17 cellular contexts compared by ENCODE assay signal in genomic region chr14:101774814-101775213, GRCh38. TPM values are rescaled to one million over a fixed set of nuclear protein-coding genes. Genes with fewer than 3 reads are reported as not detected.
A peak's percentile ranks its signal among the peaks of the same experiment; 100 is the strongest.
DNase-seq lines count a peak whose midpoint lies in the region; ATAC-seq and TF ChIP-seq lines count a peak whose summit lies in the region.
"Had no signal": no experiment of that assay in that cellular context is flagged by ENCODE, and none has a peak within 500 bp of the region (broad histone marks: within the 10 kb centered on the region; RNA-seq: fewer than 3 reads in every experiment).

No MANE protein-coding gene starts in this region.

- H2AFZ ChIP-seq in OCI-LY3 (ENCODE audit: low read depth, low read length): no peak overlapping the region

- peak overlapping the region in 4 of 7 donors; percentile 5 to 67 (median 44) for H3K27ac Mint-ChIP-seq in CD4-positive, alpha-beta memory T cell
- H3K27ac Mint-ChIP-seq: activated T-helper 1 cell treated with anti-CD3 and anti-CD28 coated beads, Interleukin-12 subunit alpha, Interleukin-12 subunit beta, Interleukin-2, Interleukin-4 antibody, amounts not matched to agents 30 ng/mL and 10 ng/mL and 1 ng/mL, durations not matched to agents 14 hours and 24 hours and 36 hours had no signal

- no peaks in the 10 kb centered on the region for H3K27me3 Mint-ChIP-seq in CD4-positive, alpha-beta memory T cell

- TF ChIP-seq CTCF in OCI-LY3 (IDR thresholded peaks at IDR 0.05; ENCODE audit: low read depth, low read length): no peak

- no peaks in the 10 kb centered on the region for H3K36me3 ChIP-seq in CD4-positive, alpha-beta memory T cell (ENCODE audit: insufficient read depth, low read length)
- H3K36me3 ChIP-seq in OCI-LY3 (replicated peaks; ENCODE audit: low read depth, low read length): no peaks in the 10 kb centered on the region
- H3K36me3 ChIP-seq: left lung, suprapubic skin had no signal

- H3K79me2 ChIP-seq in OCI-LY3 (ENCODE audit: low read length): no peaks in the 10 kb centered on the region

- ATAC-seq in GM21723 (IDR thresholded peaks at IDR 0.05; ENCODE audit: unreplicated experiment) (peak; percentile 44), HG03432 (IDR thresholded peaks at IDR 0.05; ENCODE audit: unreplicated experiment) (no peak), GM21360 (IDR thresholded peaks at IDR 0.05; ENCODE audit: unreplicated experiment) (no peak), GM18870 (IDR thresholded peaks at IDR 0.05; ENCODE audit: unreplicated experiment) (no peak)

- no peaks in the 10 kb centered on the region for H3K9me3 Mint-ChIP-seq in CD4-positive, alpha-beta memory T cell
- H3K9me3 Mint-ChIP-seq: activated T-helper 1 cell treated with anti-CD3 and anti-CD28 coated beads, Interleukin-12 subunit alpha, Interleukin-12 subunit beta, Interleukin-2, Interleukin-4 antibody, amounts not matched to agents 30 ng/mL and 10 ng/mL and 1 ng/mL, durations not matched to agents 14 hours and 24 hours and 36 hours; naive thymus-derived CD8-positive, alpha-beta T cell had no signal

- peaks cover 16 to 46% (median 32%) of the 10 kb centered on the region in 4 donors for H3K4me1 Mint-ChIP-seq in CD4-positive, alpha-beta memory T cell

- H4K20me1 ChIP-seq in OCI-LY3 (ENCODE audit: insufficient read depth, low read length): peaks cover 1% of the 10 kb centered on the region; the same call in 1 of the 2 replicates

- POLR2A ChIA-PET in CD4-positive, alpha-beta memory T cell (lab: Charles Lee; ENCODE audit: partially characterized antibody): interaction anchor here (1.2 to 2.4 kb wide), 4 partner anchors 35 to 51 kb away, joined by 4 to 10 read pairs (median 4); no protein-coding TSS in a partner anchor

- H3K4me1 ChIP-seq in CD4-positive, alpha-beta memory T cell (ENCODE audit: insufficient read depth, low read length): peaks cover 11% of the 10 kb centered on the region
- H3K4me1 ChIP-seq in OCI-LY3 (ENCODE audit: low read length): peaks cover 29% of the 10 kb centered on the region
- H3K4me1 ChIP-seq: left lung had no signal

- H3K27ac ChIP-seq in CD4-positive, alpha-beta memory T cell (ENCODE audit: low read depth, low read length): no peak overlapping the region
- H3K27ac ChIP-seq in OCI-LY3 (ENCODE audit: low read length): no peak overlapping the region
- H3K27ac ChIP-seq: left lung, SK-N-MC, suprapubic skin had no signal

- H3K36me3 Mint-ChIP-seq in CD4-positive, alpha-beta memory T cell: peaks cover 0 to 3% of the 10 kb centered on the region in 2 donors

- H3K27me3 ChIP-seq in CD4-positive, alpha-beta memory T cell (ENCODE audit: insufficient read depth, low read length): no peaks in the 10 kb centered on the region
- peaks cover 4% of the 10 kb centered on the region; the same call in 1 of the 2 replicates for H3K27me3 ChIP-seq in OCI-LY3 (ENCODE audit: low read depth, low read length)
- H3K27me3 ChIP-seq: suprapubic skin had no signal

- no peaks in the 10 kb centered on the region for H3K9me3 ChIP-seq in CD4-positive, alpha-beta memory T cell (ENCODE audit: control insufficient read depth in 1 of 2, low read length in 2 of 2)
- H3K9me3 ChIP-seq in OCI-LY3 (ENCODE audit: insufficient read depth, low read length): peaks cover 4% of the 10 kb centered on the region; the same call in 1 of the 2 replicates
- H3K9me3 ChIP-seq: left lung, suprapubic skin had no signal

- DNase-seq in CD4-positive, alpha-beta memory T cell: no peak
- DNase-seq in mesenteric fat pad (ENCODE audit: low spot score): peak; percentile 26
- no peak for DNase-seq in NCI-H2081 treated with DMSO at 0.1 percent for 48 hours (lab: John Stamatoyannopoulos, UW)
- DNase-seq: cerebellar nuclear complex; DMS79 treated with DMSO at 0.1 percent for 48 hours; foreskin fibroblast; left lung; naive thymus-derived CD8-positive, alpha-beta T cell; NCI-H1048 had no signal

- CTCF ChIA-PET in CD4-positive, alpha-beta memory T cell (lab: Charles Lee; ENCODE audit: partially characterized antibody): interaction anchor here (1.1 kb wide), 1 partner anchor 67 kb away, joined by 3 read pairs; no protein-coding TSS in a partner anchor

- intact Hi-C loops in CD4-positive, alpha-beta memory T cell (cut with micrococcal nuclease): loop anchor here (5.0 kb wide), 1 partner anchor 102 kb away; no protein-coding TSS in a partner anchor

- peak overlapping the region; percentile 38 for H3K4me2 ChIP-seq in OCI-LY3 (ENCODE audit: low read length)

- H3K4me3 ChIP-seq in CD4-positive, alpha-beta memory T cell (ENCODE audit: low read length in 2 of 2): no peak overlapping the region
- H3K4me3 ChIP-seq in OCI-LY3 (ENCODE audit: low read length): no peak overlapping the region
- H3K4me3 ChIP-seq: left lung, SK-N-MC, suprapubic skin had no signal

- no peak overlapping the region for H3K9ac ChIP-seq in OCI-LY3 (ENCODE audit: low read length)

- no peak overlapping the region for H3K4me3 Mint-ChIP-seq in CD4-positive, alpha-beta memory T cell
- H3K4me3 Mint-ChIP-seq: activated T-helper 1 cell treated with anti-CD3 and anti-CD28 coated beads, Interleukin-12 subunit alpha, Interleukin-12 subunit beta, Interleukin-2, Interleukin-4 antibody, amounts not matched to agents 30 ng/mL and 10 ng/mL and 1 ng/mL, durations not matched to agents 14 hours and 24 hours and 36 hours; naive thymus-derived CD8-positive, alpha-beta T cell had no signal

RNA-seq across cellular contexts. Expression of gene PPP2R5C, which starts 13.3 kb away (rescaled TPM):
- 100 to 1,000 TPM; 584 to 620 TPM for total RNA-seq in CD4-positive, alpha-beta memory T cell
- 100 to 1,000 TPM; 273 to 278 TPM for polyA plus RNA-seq in CD4-positive, alpha-beta memory T cell
- 124 TPM for total RNA-seq in mesenteric fat pad
